Comparison of ENCODE assay signal across 43 cellular contexts in genomic region chr16:71429581-71429980, GRCh38. TPM values are rescaled to one million over a fixed set of nuclear protein-coding genes. Genes with fewer than 3 reads are reported as not detected.
"Had no signal": no experiment of that assay in that cellular context is flagged by ENCODE, and none has a peak within 500 bp of the region (broad histone marks: within the 10 kb centered on the region; RNA-seq: fewer than 3 reads in every experiment).

No MANE protein-coding gene starts in this region.

- H3K9me3 ChIP-seq: adrenal gland, ascending aorta, body of pancreas had no signal

- ATAC-seq: activated naive CD4-positive, alpha-beta T cell treated with anti-CD3 and anti-CD28 coated beads, Interleukin-2, amount 50 U/mL, for 72 hours; activated naive CD8-positive, alpha-beta T cell treated with anti-CD3 and anti-CD28 coated beads, Interleukin-2, amount 50 U/mL, for 24 hours; activated T-cell treated with anti-CD3 and anti-CD28 coated beads, Interleukin-2, amount 50 U/mL, for 4 hours; activated T-cell treated with anti-CD3 and anti-CD28 coated beads, Interleukin-2, amount 50 U/mL, for 72 hours; activated T-helper 17 cell treated with anti-CD3 and anti-CD28 coated beads, Interleukin-2, amount 50 U/mL, for 72 hours; body of pancreas had no signal

- H3K4me3 Mint-ChIP-seq: activated naive CD4-positive, alpha-beta T cell treated with anti-CD3 and anti-CD28 coated beads for 36 hours; activated naive CD4-positive, alpha-beta T cell treated with anti-CD3 and anti-CD28 coated beads, Interleukin-2, amount 10 ng/mL, durations not matched to agents 7 days and 5 days; activated naive CD4-positive, alpha-beta T cell treated with anti-CD3 and anti-CD28 coated beads, Interleukin-2, amount 50 U/mL, for 24 hours; activated naive CD8-positive, alpha-beta T cell; activated naive CD8-positive, alpha-beta T cell treated with anti-CD3 and anti-CD28 coated beads for 36 hours; activated naive CD8-positive, alpha-beta T cell treated with anti-CD3 and anti-CD28 coated beads, Interleukin-2, amount 10 ng/mL, durations not matched to agents 7 days and 5 days; activated naive CD8-positive, alpha-beta T cell treated with anti-CD3 and anti-CD28 coated beads, Interleukin-2, amount 50 U/mL, for 24 hours; activated T-cell treated with anti-CD3 and anti-CD28 coated beads, Interleukin-2, amount 50 U/mL, for 24 hours; activated T-cell treated with anti-CD3 and anti-CD28 coated beads, Interleukin-2, amount 50 U/mL, for 4 hours; activated T-cell treated with anti-CD3 and anti-CD28 coated beads, Interleukin-2, amount 50 U/mL, for 72 hours; activated T-helper 1 cell treated with anti-CD3 and anti-CD28 coated beads, Interleukin-12 subunit alpha, Interleukin-12 subunit beta, Interleukin-2, Interleukin-4 antibody, amounts not matched to agents 30 ng/mL and 10 ng/mL and 1 ng/mL, durations not matched to agents 14 hours and 24 hours and 36 hours; activated T-helper 17 cell treated with anti-CD3 and anti-CD28 coated beads, Interleukin-2, amount 50 U/mL, for 72 hours; brain; central memory CD8-positive, alpha-beta T cell had no signal

- DNase-seq: activated effector memory CD4-positive, alpha-beta T cell treated with Interleukin-2 at 50 U/mL for 16 hours; activated gamma-delta T cell; activated gamma-delta T cell treated with Interleukin-2 at 50 U/mL for 16 hours; activated naive CD4-positive, alpha-beta T cell; activated naive CD4-positive, alpha-beta T cell treated with anti-CD3 and anti-CD28 coated beads for 36 hours; activated naive CD4-positive, alpha-beta T cell treated with anti-CD3 and anti-CD28 coated beads, Interleukin-2, amount 10 ng/mL, durations not matched to agents 7 days and 5 days; activated naive CD4-positive, alpha-beta T cell treated with anti-CD3 and anti-CD28 coated beads, Interleukin-2, amount 50 U/mL, for 16 hours; activated naive CD4-positive, alpha-beta T cell treated with Interleukin-2 at 50 U/mL for 16 hours; activated naive CD8-positive, alpha-beta T cell treated with anti-CD3 and anti-CD28 coated beads for 36 hours; activated naive CD8-positive, alpha-beta T cell treated with anti-CD3 and anti-CD28 coated beads, Interleukin-2, amount 10 ng/mL, durations not matched to agents 7 days and 5 days; activated naive CD8-positive, alpha-beta T cell treated with anti-CD3 and anti-CD28 coated beads, Interleukin-2, amount 50 U/mL, for 24 hours; activated T-cell treated with anti-CD3 and anti-CD28 coated beads for 4 hours; activated T-cell treated with anti-CD3 and anti-CD28 coated beads, Interleukin-2, amount 50 U/mL, for 1 hour; activated T-cell treated with anti-CD3 and anti-CD28 coated beads, Interleukin-2, amount 50 U/mL, for 24 hours; activated T-cell treated with anti-CD3 and anti-CD28 coated beads, Interleukin-2, amount 50 U/mL, for 4 hours; activated T-cell treated with anti-CD3 and anti-CD28 coated beads, Interleukin-2, amount 50 U/mL, for 48 hours; activated T-cell treated with anti-CD3 and anti-CD28 coated beads, Interleukin-2, amount 50 U/mL, for 72 hours; adrenal gland; amniotic stem cell; amygdala; anterior cingulate cortex; aorta; body of pancreas; caudate nucleus; central memory CD4-positive, alpha-beta T cell; cerebellar nuclear complex had no signal

- H3K4me1 ChIP-seq: adrenal gland, ascending aorta, body of pancreas had no signal

- H3K36me3 ChIP-seq: adrenal gland, ascending aorta, brain microvascular endothelial cell, cardiac muscle cell had no signal

- H3K36me3 Mint-ChIP-seq: activated naive CD4-positive, alpha-beta T cell treated with anti-CD3 and anti-CD28 coated beads, Interleukin-2, amount 10 ng/mL, durations not matched to agents 7 days and 5 days; activated naive CD4-positive, alpha-beta T cell treated with anti-CD3 and anti-CD28 coated beads, Interleukin-2, amount 50 U/mL, for 24 hours; activated naive CD4-positive, alpha-beta T cell treated with anti-CD3 and anti-CD28 coated beads, Interleukin-2, amount 50 U/mL, for 72 hours; activated naive CD8-positive, alpha-beta T cell; activated naive CD8-positive, alpha-beta T cell treated with anti-CD3 and anti-CD28 coated beads for 36 hours; activated naive CD8-positive, alpha-beta T cell treated with anti-CD3 and anti-CD28 coated beads, Interleukin-2, amount 10 ng/mL, durations not matched to agents 7 days and 5 days; brain had no signal

- H3K27me3 ChIP-seq: ascending aorta, body of pancreas, brain microvascular endothelial cell had no signal

- H3K4me3 ChIP-seq: adrenal gland, ascending aorta, body of pancreas, cardiac muscle cell had no signal

- H3K27ac ChIP-seq: adrenal gland, ascending aorta, body of pancreas, brain microvascular endothelial cell, cardiac muscle cell had no signal

- H3K27ac Mint-ChIP-seq: activated naive CD4-positive, alpha-beta T cell treated with anti-CD3 and anti-CD28 coated beads for 36 hours; activated naive CD4-positive, alpha-beta T cell treated with anti-CD3 and anti-CD28 coated beads, Interleukin-2, amount 10 ng/mL, durations not matched to agents 7 days and 5 days; activated naive CD4-positive, alpha-beta T cell treated with anti-CD3 and anti-CD28 coated beads, Interleukin-2, amount 50 U/mL, for 24 hours; activated naive CD4-positive, alpha-beta T cell treated with anti-CD3 and anti-CD28 coated beads, Interleukin-2, amount 50 U/mL, for 72 hours; activated naive CD8-positive, alpha-beta T cell; activated naive CD8-positive, alpha-beta T cell treated with anti-CD3 and anti-CD28 coated beads for 36 hours; activated naive CD8-positive, alpha-beta T cell treated with anti-CD3 and anti-CD28 coated beads, Interleukin-2, amount 10 ng/mL, durations not matched to agents 7 days and 5 days; activated naive CD8-positive, alpha-beta T cell treated with anti-CD3 and anti-CD28 coated beads, Interleukin-2, amount 50 U/mL, for 24 hours; activated T-cell treated with anti-CD3 and anti-CD28 coated beads, Interleukin-2, amount 50 U/mL, for 24 hours; activated T-cell treated with anti-CD3 and anti-CD28 coated beads, Interleukin-2, amount 50 U/mL, for 72 hours; activated T-helper 1 cell treated with anti-CD3 and anti-CD28 coated beads, Interleukin-12 subunit alpha, Interleukin-12 subunit beta, Interleukin-2, Interleukin-4 antibody, amounts not matched to agents 30 ng/mL and 10 ng/mL and 1 ng/mL, durations not matched to agents 14 hours and 24 hours and 36 hours; activated T-helper 17 cell treated with anti-CD3 and anti-CD28 coated beads, Interleukin-2, amount 50 U/mL, for 72 hours; activated T-helper 2 cell treated with anti-CD3 and anti-CD28 coated beads, Interferon-gamma antibody, Interleukin-2, Interleukin-4, amounts not matched to agents 10 μg/mL and 5 μg/mL and 100 μg/mL, durations not matched to agents 14 hours and 24 hours and 36 hours; brain had no signal

- H3K4me1 Mint-ChIP-seq: activated naive CD4-positive, alpha-beta T cell treated with anti-CD3 and anti-CD28 coated beads, Interleukin-2, amount 10 ng/mL, durations not matched to agents 7 days and 5 days; activated naive CD4-positive, alpha-beta T cell treated with anti-CD3 and anti-CD28 coated beads, Interleukin-2, amount 50 U/mL, for 24 hours; activated naive CD8-positive, alpha-beta T cell treated with anti-CD3 and anti-CD28 coated beads, Interleukin-2, amount 50 U/mL, for 24 hours; activated T-helper 17 cell treated with anti-CD3 and anti-CD28 coated beads, Interleukin-2, amount 50 U/mL, for 72 hours; brain had no signal

- H3K9me3 Mint-ChIP-seq: activated naive CD4-positive, alpha-beta T cell treated with anti-CD3 and anti-CD28 coated beads for 36 hours; activated naive CD4-positive, alpha-beta T cell treated with anti-CD3 and anti-CD28 coated beads, Interleukin-2, amount 10 ng/mL, durations not matched to agents 7 days and 5 days; activated naive CD4-positive, alpha-beta T cell treated with anti-CD3 and anti-CD28 coated beads, Interleukin-2, amount 50 U/mL, for 24 hours; activated naive CD4-positive, alpha-beta T cell treated with anti-CD3 and anti-CD28 coated beads, Interleukin-2, amount 50 U/mL, for 72 hours; activated naive CD8-positive, alpha-beta T cell treated with anti-CD3 and anti-CD28 coated beads for 36 hours; activated naive CD8-positive, alpha-beta T cell treated with anti-CD3 and anti-CD28 coated beads, Interleukin-2, amount 10 ng/mL, durations not matched to agents 7 days and 5 days; activated naive CD8-positive, alpha-beta T cell treated with anti-CD3 and anti-CD28 coated beads, Interleukin-2, amount 50 U/mL, for 24 hours; activated T-cell treated with anti-CD3 and anti-CD28 coated beads, Interleukin-2, amount 50 U/mL, for 24 hours; activated T-cell treated with anti-CD3 and anti-CD28 coated beads, Interleukin-2, amount 50 U/mL, for 4 hours; activated T-helper 1 cell treated with anti-CD3 and anti-CD28 coated beads, Interleukin-12 subunit alpha, Interleukin-12 subunit beta, Interleukin-2, Interleukin-4 antibody, amounts not matched to agents 30 ng/mL and 10 ng/mL and 1 ng/mL, durations not matched to agents 14 hours and 24 hours and 36 hours; activated T-helper 17 cell treated with anti-CD3 and anti-CD28 coated beads, Interleukin-2, amount 50 U/mL, for 72 hours; activated T-helper 2 cell treated with anti-CD3 and anti-CD28 coated beads, Interferon-gamma antibody, Interleukin-2, Interleukin-4, amounts not matched to agents 10 μg/mL and 5 μg/mL and 100 μg/mL, durations not matched to agents 14 hours and 24 hours and 36 hours; central memory CD8-positive, alpha-beta T cell had no signal

RNA-seq across cellular contexts. Expression of gene TLE7, which starts 12.3 kb away (rescaled TPM):
- total RNA-seq: activated naive CD4-positive, alpha-beta T cell treated with anti-CD3 and anti-CD28 coated beads for 36 hours; activated naive CD4-positive, alpha-beta T cell treated with anti-CD3 and anti-CD28 coated beads, Interleukin-2, amount 50 U/mL, for 72 hours; activated naive CD8-positive, alpha-beta T cell treated with anti-CD3 and anti-CD28 coated beads for 36 hours; activated naive CD8-positive, alpha-beta T cell treated with anti-CD3 and anti-CD28 coated beads, Interleukin-2, amount 10 ng/mL, durations not matched to agents 7 days and 5 days; activated T-cell treated with anti-CD3 and anti-CD28 coated beads, Interleukin-2, amount 50 U/mL, for 4 hours; activated T-cell treated with anti-CD3 and anti-CD28 coated beads, Interleukin-2, amount 50 U/mL, for 72 hours; activated T-helper 1 cell treated with anti-CD3 and anti-CD28 coated beads, Interleukin-12 subunit alpha, Interleukin-12 subunit beta, Interleukin-2, Interleukin-4 antibody, amounts not matched to agents 30 ng/mL and 10 ng/mL and 1 ng/mL, durations not matched to agents 14 hours and 24 hours and 36 hours; activated T-helper 17 cell treated with anti-CD3 and anti-CD28 coated beads, Interleukin-2, amount 50 U/mL, for 72 hours; activated T-helper 2 cell treated with anti-CD3 and anti-CD28 coated beads, Interferon-gamma antibody, Interleukin-2, Interleukin-4, amounts not matched to agents 10 μg/mL and 5 μg/mL and 100 μg/mL, durations not matched to agents 14 hours and 24 hours and 36 hours; adrenal gland; aorta; ascending aorta; astrocyte; body of pancreas; bronchial epithelial cell; cardiac muscle cell; cardiac septum; cerebellum; chondrocyte had no signal
- polyA plus RNA-seq: adipose tissue, adrenal gland, aorta, cardiac muscle cell had no signal

RNA-seq across cellular contexts. Expression of gene ZNF19, which starts 59.5 kb away (rescaled TPM):
- total RNA-seq: ascending aorta had no signal
